ENCODE assay signal across 8 cellular contexts in genomic region chr4:17811078-17811603, GRCh38. TPM values are rescaled to one million over a fixed set of nuclear protein-coding genes. Genes with fewer than 3 reads are reported as not detected.
DNase-seq lines count a peak whose midpoint lies in the region; ATAC-seq and TF ChIP-seq lines count a peak whose summit lies in the region.

No MANE protein-coding gene starts in this region.

- peak overlapping the region; percentile 89 for H3K4me3 ChIP-seq in CD8-positive, alpha-beta memory T cell (ENCODE audit: low read length)
- H3K4me3 ChIP-seq in right atrium auricular region (peak overlapping the region; percentile 31 to 75), skeletal muscle tissue (ENCODE audit: low read length in 3 of 3) (peak overlapping the region; percentile 80 to 99 (median 98))

- no peaks in the 10 kb centered on the region for H3K36me3 ChIP-seq in CD8-positive, alpha-beta memory T cell (ENCODE audit: insufficient read depth, low read length)
- H3K36me3 ChIP-seq in right atrium auricular region, result no peaks in the 10 kb centered on the region
- no peaks in the 10 kb centered on the region for H3K36me3 ChIP-seq in skeletal muscle tissue (ENCODE audit: control insufficient read depth in 3 of 3, insufficient read depth in 3 of 3, low read length in 3 of 3)

- H3K4me1 Mint-ChIP-seq in CD8-positive, alpha-beta memory T cell, result peaks cover 56 to 72% (median 65%) of the 10 kb centered on the region in 3 donors

- peak overlapping the region; percentile 95 to 100 (median 98) for H3K4me3 Mint-ChIP-seq in CD8-positive, alpha-beta memory T cell

- CTCF ChIA-PET in CD8-positive, alpha-beta memory T cell (lab: Charles Lee), result interaction anchor here (0.5 to 1.0 kb wide), 2 partner anchors 21 to 964 kb away, joined by 3 read pairs; no protein-coding TSS in a partner anchor

- POLR2A ChIA-PET in CD8-positive, alpha-beta memory T cell (lab: Charles Lee), result interaction anchor here (0.9 kb wide), 1 partner anchor 16 kb away, joined by 3 read pairs; no protein-coding TSS in a partner anchor

- no peaks in the 10 kb centered on the region for H3K27me3 ChIP-seq in CD8-positive, alpha-beta memory T cell (ENCODE audit: insufficient read depth, low read length, poor library complexity, severe bottlenecking)
- H3K27me3 ChIP-seq in right atrium auricular region (no peaks in the 10 kb centered on the region), skeletal muscle tissue (ENCODE audit: control insufficient read depth in 3 of 3, insufficient read depth in 3 of 3, low read length in 3 of 3) (no peaks in the 10 kb centered on the region)

- peak overlapping the region; percentile 65 to 99 (median 72) for H3K9ac ChIP-seq in skeletal muscle tissue (ENCODE audit: low read depth in 1 of 3, low read length in 3 of 3)

- H3K27me3 Mint-ChIP-seq in CD8-positive, alpha-beta memory T cell, result no peaks in the 10 kb centered on the region

- ATAC-seq in GM19438 (IDR thresholded peaks at IDR 0.05; ENCODE audit: low read depth, unreplicated experiment) (peak; percentile 29), HG03432 (IDR thresholded peaks at IDR 0.05; ENCODE audit: unreplicated experiment) (peak; percentile 36)

- peaks cover 0 to 21% (median 6%) of the 10 kb centered on the region in 3 donors for H3K36me3 Mint-ChIP-seq in CD8-positive, alpha-beta memory T cell

- H3K27ac Mint-ChIP-seq in CD8-positive, alpha-beta memory T cell, result peak overlapping the region; percentile 96 to 100 (median 100)

- no peaks in the 10 kb centered on the region for H3K9me3 Mint-ChIP-seq in CD8-positive, alpha-beta memory T cell

- peaks cover 43% of the 10 kb centered on the region for H3K4me1 ChIP-seq in CD8-positive, alpha-beta memory T cell (ENCODE audit: insufficient read depth, low read length)
- H3K4me1 ChIP-seq in right atrium auricular region (peaks cover 0 to 44% of the 10 kb centered on the region in 2 donors), skeletal muscle tissue (ENCODE audit: control insufficient read depth in 3 of 3, insufficient read depth in 3 of 3, low read length in 3 of 3) (peaks cover 20 to 35% (median 26%) of the 10 kb centered on the region in 3 donors)

- no peaks in the 10 kb centered on the region for H3K9me3 ChIP-seq in CD8-positive, alpha-beta memory T cell (ENCODE audit: low read length)
- H3K9me3 ChIP-seq in right atrium auricular region (no peaks in the 10 kb centered on the region), skeletal muscle tissue (ENCODE audit: control insufficient read depth in 3 of 3, low read length in 3 of 3) (no peaks in the 10 kb centered on the region)

- no peak for DNase-seq in CD8-positive, alpha-beta memory T cell
- peak; percentile 42 to 52 for DNase-seq in activated CD4-positive, alpha-beta T cell treated with anti-CD3 and anti-CD28 coated beads, Interleukin-2, amount 50 U/mL, for 48 hours
- no peak for DNase-seq in right atrium auricular region (ENCODE audit: low spot score)
- DNase-seq in medulla oblongata (ENCODE audit: extremely low spot score), result no peak
- no peak for DNase-seq in mesenteric fat pad (ENCODE audit: low spot score)

- no peak for TF ChIP-seq CTCF in right atrium auricular region (IDR thresholded peaks at IDR 0.05)

- peak overlapping the region; percentile 98 for H3K27ac ChIP-seq in CD8-positive, alpha-beta memory T cell (ENCODE audit: low read depth, low read length)
- peak overlapping the region in 1 of 2 donors; percentile 97 for H3K27ac ChIP-seq in right atrium auricular region
- H3K27ac ChIP-seq in skeletal muscle tissue (ENCODE audit: low read depth, low read length), result no peak overlapping the region

RNA-seq across cellular contexts. Expression of gene NCAPG, which starts 0.4 kb away (rescaled TPM):
- total RNA-seq in CD8-positive, alpha-beta memory T cell, result 10 to 100 TPM; 48.2 to 52.1 TPM
- polyA plus RNA-seq in CD8-positive, alpha-beta memory T cell, result 1.4 TPM
- under 1 TPM; 0.20 to 0.44 TPM for total RNA-seq in right atrium auricular region
- total RNA-seq in skeletal muscle tissue, result 8.4 TPM
- 0.26 TPM for total RNA-seq in mesenteric fat pad

RNA-seq across cellular contexts. Expression of gene DCAF16, which starts 0.6 kb away (rescaled TPM):
- 10 to 100 TPM; 30.5 to 32.4 TPM for total RNA-seq in CD8-positive, alpha-beta memory T cell
- 21.4 TPM for polyA plus RNA-seq in CD8-positive, alpha-beta memory T cell
- total RNA-seq in right atrium auricular region, result 10 to 100 TPM; 15.1 to 24.7 TPM
- total RNA-seq in skeletal muscle tissue, result 23.0 TPM
- 23.1 TPM for total RNA-seq in mesenteric fat pad

RNA-seq across cellular contexts. Expression of gene FAM184B, which starts 29.7 kb away (rescaled TPM):
- under 1 TPM in 1 of 2 experiments, not detected in 1; 0.02 TPM for total RNA-seq in CD8-positive, alpha-beta memory T cell
- not detected for polyA plus RNA-seq in CD8-positive, alpha-beta memory T cell
- total RNA-seq in right atrium auricular region (not detected), skeletal muscle tissue (4.2 TPM), mesenteric fat pad (not detected)

Comparison
In these comparisons a context has a peak if more than half of its experiments do, and no peak if none do; other contexts are left out.
1. DNase-seq: peak in activated CD4-positive, alpha-beta T cell treated with anti-CD3 and anti-CD28 coated beads, Interleukin-2, amount 50 U/mL, for 48 hours (2 of 2); none in CD8-positive, alpha-beta memory T cell (0 of 5), right atrium auricular region (single experiment), medulla oblongata (single experiment) and mesenteric fat pad (single experiment).
2. Peak in every context shown above with its lines, with median percentiles within 50 percentile points of each other: H3K4me3 ChIP-seq.